Comparison of ENCODE assay signal across 23 cellular contexts in the genomic region with DNA sequence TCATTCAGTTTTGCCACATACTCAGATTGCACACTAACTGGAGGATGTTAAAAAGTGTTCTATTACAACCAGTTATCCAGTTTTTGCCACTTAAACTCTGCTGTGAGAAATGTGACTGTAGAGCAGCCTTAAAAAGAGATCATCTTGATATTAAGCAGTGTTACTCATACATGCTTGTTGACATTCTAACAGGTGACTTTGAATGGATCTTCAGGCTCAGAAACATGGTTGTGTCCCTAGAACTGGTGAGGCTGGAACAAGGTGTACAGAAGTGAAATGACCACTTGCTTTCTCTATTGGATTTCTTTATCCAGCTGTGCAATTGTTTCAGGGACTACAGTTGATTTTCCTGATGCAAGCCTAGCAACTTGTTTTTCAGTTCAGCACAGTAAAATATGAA.
DNase-seq lines count a peak whose midpoint lies in the region; ATAC-seq and TF ChIP-seq lines count a peak whose summit lies in the region.
"Had no signal": no experiment of that assay in that cellular context is flagged by ENCODE, and none has a peak within 500 bp of the region (broad histone marks: within the 10 kb centered on the region; RNA-seq: fewer than 3 reads in every experiment).

No MANE protein-coding gene starts in this region.

- H3K4me2 ChIP-seq in skeletal muscle satellite cell (ENCODE audit: low read length) (peak overlapping the region; percentile 21), H9 (ENCODE audit: insufficient read depth, insufficient read length, low read length) (no peak overlapping the region)
- H3K4me2 ChIP-seq: neural progenitor cell had no signal

- H2BK15ac ChIP-seq in H9 (ENCODE audit: low read depth, low read length) = no peak overlapping the region

- H3K9me3 Mint-ChIP-seq in activated T-cell treated with anti-CD3 and anti-CD28 coated beads, Interleukin-2, amount 50 U/mL, for 4 hours = no peaks in the 10 kb centered on the region
- no peaks in the 10 kb centered on the region for H3K9me3 Mint-ChIP-seq in H9
- H3K9me3 Mint-ChIP-seq: activated CD4-positive, alpha-beta memory T cell treated with anti-CD3 and anti-CD28 coated beads for 36 hours; activated T-helper 2 cell treated with anti-CD3 and anti-CD28 coated beads, Interferon-gamma antibody, Interleukin-2, Interleukin-4, amounts not matched to agents 10 μg/mL and 5 μg/mL and 100 μg/mL, durations not matched to agents 14 hours and 24 hours and 36 hours; neural progenitor cell; T-helper 1 cell treated with Interleukin-12 subunit alpha and Interleukin-12 subunit beta and Interleukin-4 antibody, amounts not matched to agents 30 μg/mL and 1 μg/mL, for 36 hours had no signal

- no peak overlapping the region for H3K56ac ChIP-seq in H9 (ENCODE audit: insufficient read length, low read depth, low read length)

- H4K91ac ChIP-seq in H9 (ENCODE audit: insufficient read length, low read depth, low read length) = no peak overlapping the region

- no peak for TF ChIP-seq CTCF in H9 (conservative IDR thresholded peaks at IDR 0.05)

- no peak overlapping the region for H4K8ac ChIP-seq in H9 (replicated peaks; ENCODE audit: insufficient read length, low read depth, low read length)

- no peak overlapping the region for H3K4me3 Mint-ChIP-seq in activated T-cell treated with anti-CD3 and anti-CD28 coated beads, Interleukin-2, amount 50 U/mL, for 4 hours
- no peak overlapping the region for H3K4me3 Mint-ChIP-seq in H9
- H3K4me3 Mint-ChIP-seq: activated CD4-positive, alpha-beta memory T cell treated with anti-CD3 and anti-CD28 coated beads for 36 hours; activated naive CD8-positive, alpha-beta T cell; neural progenitor cell; T-helper 1 cell treated with Interleukin-12 subunit alpha and Interleukin-12 subunit beta and Interleukin-4 antibody, amounts not matched to agents 30 μg/mL and 1 μg/mL, for 36 hours had no signal

- H3K23ac ChIP-seq in H9 (ENCODE audit: insufficient read length, low read depth, low read length) = no peak overlapping the region

- peak overlapping the region; percentile 66 for H3K27ac ChIP-seq in mesodermal cell (ENCODE audit: low read depth, low read length, severe bottlenecking)
- H3K27ac ChIP-seq in H9 (ENCODE audit: insufficient read length, low read depth, low read length) = no peak overlapping the region
- H3K27ac ChIP-seq: BLaER1, lower lobe of right lung, neural progenitor cell, SK-N-MC had no signal

- no peak overlapping the region for H3K18ac ChIP-seq in H9 (ENCODE audit: insufficient read length, low read depth, low read length)

- H2BK120ac ChIP-seq in H9 (ENCODE audit: low read depth, low read length, poor library complexity, severe bottlenecking) = no peak overlapping the region

- H3K4me3 ChIP-seq in mesodermal cell (ENCODE audit: extremely low read depth, insufficient read depth, low read length, poor library complexity, severe bottlenecking) (no peak overlapping the region), skeletal muscle satellite cell (ENCODE audit: low read length) (no peak overlapping the region)
- H3K4me3 ChIP-seq: BLaER1, lower lobe of right lung, neural progenitor cell, SK-N-MC had no signal

- H3K36me3 ChIP-seq in mesodermal cell (ENCODE audit: control insufficient read depth, insufficient read depth, low read length) (no peaks in the 10 kb centered on the region), skeletal muscle satellite cell (ENCODE audit: insufficient read depth, low read length) (no peaks in the 10 kb centered on the region)
- H3K36me3 ChIP-seq: ascending aorta, BLaER1, lower lobe of right lung, neural progenitor cell had no signal

- H3K79me2 ChIP-seq in H9 (ENCODE audit: insufficient read depth, low read length) = no peaks in the 10 kb centered on the region

- H3K27me3 ChIP-seq in skeletal muscle satellite cell (ENCODE audit: control insufficient read depth, insufficient read depth, low read length) (no peaks in the 10 kb centered on the region), H9 (ENCODE audit: insufficient read depth, low read length) (no peaks in the 10 kb centered on the region)
- H3K27me3 ChIP-seq: ascending aorta, BLaER1, neural progenitor cell had no signal

- peak; percentile 19 for ATAC-seq in Right ventricle myocardium superior (ENCODE audit: poor library complexity)
- ATAC-seq in activated T-cell treated with anti-CD3 and anti-CD28 coated beads, Interleukin-2, amount 50 U/mL, for 4 hours = no peak

- H3T11ph ChIP-seq in H9 (ENCODE audit: low read length) = no peak overlapping the region

- H3K27ac Mint-ChIP-seq in H9 = no peak overlapping the region
- H3K27ac Mint-ChIP-seq: activated CD4-positive, alpha-beta memory T cell treated with anti-CD3 and anti-CD28 coated beads for 36 hours; activated naive CD8-positive, alpha-beta T cell; activated T-helper 2 cell treated with anti-CD3 and anti-CD28 coated beads, Interferon-gamma antibody, Interleukin-2, Interleukin-4, amounts not matched to agents 10 μg/mL and 5 μg/mL and 100 μg/mL, durations not matched to agents 14 hours and 24 hours and 36 hours; T-helper 1 cell treated with Interleukin-12 subunit alpha and Interleukin-12 subunit beta and Interleukin-4 antibody, amounts not matched to agents 30 μg/mL and 1 μg/mL, for 36 hours had no signal

- H3K4me1 ChIP-seq in mesodermal cell (ENCODE audit: control insufficient read depth, insufficient read depth, low read length, poor library complexity, severe bottlenecking) (peaks cover 10% of the 10 kb centered on the region), skeletal muscle satellite cell (ENCODE audit: control insufficient read depth, insufficient read depth, low read length) (peaks cover 14% of the 10 kb centered on the region), H9 (ENCODE audit: insufficient read depth, low read length) (no peaks in the 10 kb centered on the region; the same call in 1 of the 2 replicates)
- H3K4me1 ChIP-seq: BLaER1, neural progenitor cell had no signal

- no peak overlapping the region for H3K14ac ChIP-seq in H9 (ENCODE audit: insufficient read depth, low read length)

- no peak overlapping the region for H2BK12ac ChIP-seq in H9 (ENCODE audit: insufficient read length, low read depth, low read length)

- H3K36me3 Mint-ChIP-seq in activated T-cell treated with anti-CD3 and anti-CD28 coated beads, Interleukin-2, amount 50 U/mL, for 4 hours (ENCODE audit: insufficient read depth) = no peaks in the 10 kb centered on the region
- H3K36me3 Mint-ChIP-seq in H9 (ENCODE audit: insufficient read depth in 1 of 3, low read depth in 3 of 3) = no peaks in the 10 kb centered on the region
- H3K36me3 Mint-ChIP-seq: activated CD4-positive, alpha-beta memory T cell treated with anti-CD3 and anti-CD28 coated beads for 36 hours; activated naive CD8-positive, alpha-beta T cell; neural progenitor cell had no signal

- intact Hi-C loops in Right ventricle myocardium superior (cut with DNase I) = no loop called here

- no peak overlapping the region for H3K4ac ChIP-seq in H9 (ENCODE audit: low read depth, low read length)

- no peaks in the 10 kb centered on the region for H4K20me1 ChIP-seq in H9 (ENCODE audit: control insufficient read depth, insufficient read depth, insufficient read length)
- H4K20me1 ChIP-seq: BLaER1 had no signal

- no peaks in the 10 kb centered on the region for H3K9me3 ChIP-seq in mesodermal cell (ENCODE audit: control insufficient read depth, low read length)
- no peaks in the 10 kb centered on the region for H3K9me3 ChIP-seq in skeletal muscle satellite cell (replicated peaks; ENCODE audit: low read length)
- H3K9me3 ChIP-seq in H9 (ENCODE audit: control insufficient read depth, low read depth, low read length) = no peaks in the 10 kb centered on the region
- H3K9me3 ChIP-seq: ascending aorta, BLaER1, lower lobe of right lung had no signal

- no peaks in the 10 kb centered on the region for H3K79me1 ChIP-seq in H9 (ENCODE audit: insufficient read depth, low read depth, low read length, poor library complexity, severe bottlenecking)

- H2BK5ac ChIP-seq in H9 (ENCODE audit: insufficient read length, low read length) = no peak overlapping the region

- H4K5ac ChIP-seq in H9 (ENCODE audit: insufficient read length, low read depth, low read length) = no peak overlapping the region

- no peak overlapping the region for H2AFZ ChIP-seq in H9 (ENCODE audit: low read length)
- H2AFZ ChIP-seq: neural progenitor cell had no signal

- peaks cover 2% of the 10 kb centered on the region for H3K4me1 Mint-ChIP-seq in activated T-cell treated with anti-CD3 and anti-CD28 coated beads, Interleukin-2, amount 50 U/mL, for 4 hours (ENCODE audit: low read depth)
- H3K4me1 Mint-ChIP-seq in H9 = peaks cover 0 to 5% of the 10 kb centered on the region in 2 experiments; a peak in 2 of 4 replicates

- H3K23me2 ChIP-seq in H9 (ENCODE audit: insufficient read length, low read depth, low read length, poor library complexity, severe bottlenecking) = no peaks in the 10 kb centered on the region

- DNase-seq in LHCN-M2 (ENCODE audit: low read depth) (peak; percentile 27), Right ventricle myocardium superior (no peak), dermis blood vessel endothelial cell (no peak), NAMALWA (ENCODE audit: low spot score) (no peak), H9 (no peak)
- DNase-seq in activated T-cell treated with anti-CD3 and anti-CD28 coated beads, Interleukin-2, amount 50 U/mL, for 4 hours = no peak
- DNase-seq: activated CD4-positive, alpha-beta memory T cell treated with anti-CD3 and anti-CD28 coated beads for 36 hours; activated CD4-positive, CD25-positive, alpha-beta regulatory T cell treated with anti-CD3 and anti-CD28 coated beads, Interleukin-2, amount 50 U/mL, for 72 hours; central memory CD4-positive, alpha-beta T cell; COR-L47; lower lobe of right lung; MV-4-11; NCI-H446 treated with DMSO at 0.1 percent for 48 hours; stimulated activated CD4-positive, alpha-beta T cell treated with anti-CD3 and anti-CD28 coated beads, Interleukin-1b, Interleukin-23, amount 100 ng/mL, for 48 hours had no signal

- H2BK20ac ChIP-seq in H9 (ENCODE audit: low read depth, low read length, poor library complexity, severe bottlenecking) = no peak overlapping the region

- H3K9ac ChIP-seq in skeletal muscle satellite cell (ENCODE audit: low read depth, low read length) (no peak overlapping the region), H9 (ENCODE audit: extremely low read depth, insufficient read length, low read length) (no peak overlapping the region)
- H3K9ac ChIP-seq: BLaER1, neural progenitor cell had no signal

- H3K27me3 Mint-ChIP-seq in activated T-cell treated with anti-CD3 and anti-CD28 coated beads, Interleukin-2, amount 50 U/mL, for 4 hours (ENCODE audit: low read depth) = peaks cover 18% of the 10 kb centered on the region
- no peaks in the 10 kb centered on the region for H3K27me3 Mint-ChIP-seq in H9 (ENCODE audit: low read depth)

- no peak overlapping the region for H2AK5ac ChIP-seq in H9 (ENCODE audit: insufficient read length, low read length)
